1 cellular context compared by ENCODE assay signal in genomic region chr4:37934096-37934495, GRCh38.
TF ChIP-seq lines count a peak whose summit lies in the region.

No MANE protein-coding gene starts in this region.

TF ChIP-seq in HepG2, 621 proteins besides CTCF, POLR2A, EP300 and RAD21:
- TF ChIP-seq FOSL2 (CRISPR knock-in tag; IDR thresholded peaks at IDR 0.05) (peak; percentile 44), ZNF747 (CRISPR knock-in tag; IDR thresholded peaks at IDR 0.05; ENCODE audit: borderline replicate concordance) (no peak)
